15 cellular contexts compared by ENCODE assay signal in the genomic region with DNA sequence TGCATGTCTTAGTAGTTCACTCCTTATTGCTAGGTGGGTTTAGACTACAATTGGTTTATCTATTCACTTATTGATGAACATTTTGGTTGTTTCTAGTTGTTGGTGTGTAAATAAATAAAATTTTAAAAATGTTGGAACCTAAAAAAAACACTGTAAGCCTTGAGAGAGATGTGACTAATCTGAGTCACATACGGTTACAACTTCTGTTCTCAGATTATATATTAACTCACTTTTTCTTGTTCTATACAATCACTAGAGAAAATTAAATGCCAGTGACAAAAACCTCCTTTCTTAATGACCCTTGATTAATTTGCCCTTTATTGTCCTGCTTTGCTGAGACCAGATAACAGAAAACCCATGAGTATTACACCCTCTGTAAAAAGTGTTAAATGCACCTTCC. TPM values are rescaled to one million over a fixed set of nuclear protein-coding genes. Genes with fewer than 3 reads are reported as not detected.
A peak's percentile ranks its signal among the peaks of the same experiment; 100 is the strongest.
DNase-seq lines count a peak whose midpoint lies in the region; ATAC-seq and TF ChIP-seq lines count a peak whose summit lies in the region.
"Had no signal": no experiment of that assay in that cellular context is flagged by ENCODE, and none has a peak within 500 bp of the region (broad histone marks: within the 10 kb centered on the region; RNA-seq: fewer than 3 reads in every experiment).

No MANE protein-coding gene starts in this region.

- no peak overlapping the region for H3K27ac ChIP-seq in CD8-positive, alpha-beta T cell (ENCODE audit: low read depth, low read length)
- peak overlapping the region in 1 of 2 donors; percentile 24 for H3K27ac ChIP-seq in ascending aorta

- peak overlapping the region; percentile 33 for H3K4me3 Mint-ChIP-seq in T-helper 1 cell treated with Interleukin-12 subunit alpha and Interleukin-12 subunit beta and Interleukin-4 antibody, amounts not matched to agents 30 μg/mL and 1 μg/mL, for 36 hours
- peak overlapping the region; percentile 19 for H3K4me3 Mint-ChIP-seq in CD8-positive, alpha-beta T cell
- H3K4me3 Mint-ChIP-seq in WTC11 = peak overlapping the region; percentile 48
- peak overlapping the region; percentile 45 for H3K4me3 Mint-ChIP-seq in natural killer cell treated with Interleukin-12 subunit alpha and Interleukin-12 subunit beta and Interleukin-15 and Interleukin-18, amount 100 ng/mL, for 72 hours

- H3K36me3 ChIP-seq in CD8-positive, alpha-beta T cell (ENCODE audit: insufficient read depth, low read length) = peaks cover 5% of the 10 kb centered on the region
- H3K36me3 ChIP-seq in ascending aorta = peaks cover 5 to 6% of the 10 kb centered on the region in 2 donors

- peaks cover 16% of the 10 kb centered on the region for H3K36me3 Mint-ChIP-seq in T-helper 1 cell treated with Interleukin-12 subunit alpha and Interleukin-12 subunit beta and Interleukin-4 antibody, amounts not matched to agents 30 μg/mL and 1 μg/mL, for 36 hours (ENCODE audit: low read depth)
- H3K36me3 Mint-ChIP-seq in CD8-positive, alpha-beta T cell = peaks cover 17% of the 10 kb centered on the region
- H3K36me3 Mint-ChIP-seq in WTC11 = peaks cover 9% of the 10 kb centered on the region
- peaks cover 17% of the 10 kb centered on the region for H3K36me3 Mint-ChIP-seq in natural killer cell treated with Interleukin-12 subunit alpha and Interleukin-12 subunit beta and Interleukin-15 and Interleukin-18, amount 100 ng/mL, for 72 hours

- H3K27ac Mint-ChIP-seq in T-helper 1 cell treated with Interleukin-12 subunit alpha and Interleukin-12 subunit beta and Interleukin-4 antibody, amounts not matched to agents 30 μg/mL and 1 μg/mL, for 36 hours = no peak overlapping the region
- no peak overlapping the region for H3K27ac Mint-ChIP-seq in CD8-positive, alpha-beta T cell
- H3K27ac Mint-ChIP-seq in WTC11 = no peak overlapping the region
- peak overlapping the region; percentile 11 to 60 for H3K27ac Mint-ChIP-seq in natural killer cell treated with Interleukin-12 subunit alpha and Interleukin-12 subunit beta and Interleukin-15 and Interleukin-18, amount 100 ng/mL, for 72 hours

- H3K4me1 ChIP-seq in CD8-positive, alpha-beta T cell (ENCODE audit: insufficient read depth, low read length) = peaks cover 22% of the 10 kb centered on the region
- peaks cover 0 to 24% of the 10 kb centered on the region in 2 donors for H3K4me1 ChIP-seq in ascending aorta

- DNase-seq in T-helper 1 cell (no peak), WTC11 (ENCODE audit: low spot score) (no peak), left lobe of liver (ENCODE audit: low spot score) (no peak), pons (ENCODE audit: low spot score) (no peak), ascending aorta (ENCODE audit: low spot score in 2 of 2) (no peak)
- no peak for DNase-seq in CD8-positive, alpha-beta T cell
- DNase-seq in natural killer cell treated with Interleukin-12 subunit alpha and Interleukin-12 subunit beta and Interleukin-15 and Interleukin-18, amount 100 ng/mL, for 72 hours (ENCODE audit: low spot score) = no peak
- DNase-seq: GDM1, H7, mesendoderm, NCI-H2029, NCI-H526, small intestine, transverse colon had no signal

- no peaks in the 10 kb centered on the region for H3K27me3 Mint-ChIP-seq in T-helper 1 cell treated with Interleukin-12 subunit alpha and Interleukin-12 subunit beta and Interleukin-4 antibody, amounts not matched to agents 30 μg/mL and 1 μg/mL, for 36 hours (ENCODE audit: low read depth)
- H3K27me3 Mint-ChIP-seq in CD8-positive, alpha-beta T cell (ENCODE audit: low read depth) = no peaks in the 10 kb centered on the region
- no peaks in the 10 kb centered on the region for H3K27me3 Mint-ChIP-seq in WTC11 (ENCODE audit: low read depth)
- H3K27me3 Mint-ChIP-seq in natural killer cell treated with Interleukin-12 subunit alpha and Interleukin-12 subunit beta and Interleukin-15 and Interleukin-18, amount 100 ng/mL, for 72 hours = no peaks in the 10 kb centered on the region

- no peaks in the 10 kb centered on the region for H3K9me3 Mint-ChIP-seq in T-helper 1 cell treated with Interleukin-12 subunit alpha and Interleukin-12 subunit beta and Interleukin-4 antibody, amounts not matched to agents 30 μg/mL and 1 μg/mL, for 36 hours
- H3K9me3 Mint-ChIP-seq in CD8-positive, alpha-beta T cell = no peaks in the 10 kb centered on the region
- no peaks in the 10 kb centered on the region for H3K9me3 Mint-ChIP-seq in WTC11
- H3K9me3 Mint-ChIP-seq in natural killer cell treated with Interleukin-12 subunit alpha and Interleukin-12 subunit beta and Interleukin-15 and Interleukin-18, amount 100 ng/mL, for 72 hours = no peaks in the 10 kb centered on the region

- ATAC-seq in CD8-positive, alpha-beta T cell = no peak
- ATAC-seq in WTC11 (no peak), left lobe of liver (no peak)
- no peak for ATAC-seq in natural killer cell treated with Interleukin-12 subunit alpha and Interleukin-12 subunit beta and Interleukin-15 and Interleukin-18, amount 100 ng/mL, for 72 hours

- intact Hi-C loops in CD8-positive, alpha-beta T cell (cut with DNase I, micrococcal nuclease) = no loop called here
- intact Hi-C loops in ascending aorta (cut with DNase I) = no loop called here

- H3K4me1 Mint-ChIP-seq in T-helper 1 cell treated with Interleukin-12 subunit alpha and Interleukin-12 subunit beta and Interleukin-4 antibody, amounts not matched to agents 30 μg/mL and 1 μg/mL, for 36 hours (ENCODE audit: low read depth) = peaks cover 27% of the 10 kb centered on the region
- H3K4me1 Mint-ChIP-seq in CD8-positive, alpha-beta T cell (ENCODE audit: low read depth) = peaks cover 30% of the 10 kb centered on the region
- peaks cover 24% of the 10 kb centered on the region for H3K4me1 Mint-ChIP-seq in WTC11
- H3K4me1 Mint-ChIP-seq in natural killer cell treated with Interleukin-12 subunit alpha and Interleukin-12 subunit beta and Interleukin-15 and Interleukin-18, amount 100 ng/mL, for 72 hours (ENCODE audit: low read depth in 2 of 2) = peaks cover 24 to 31% of the 10 kb centered on the region in 2 donors

- CTCF ChIA-PET in CD8-positive, alpha-beta T cell (lab: Charles Lee) = no interaction called here
- CTCF ChIA-PET in WTC11 (lab: Charles Lee) = no interaction called here

- no peaks in the 10 kb centered on the region for H3K9me3 ChIP-seq in CD8-positive, alpha-beta T cell (ENCODE audit: low read length)
- no peaks in the 10 kb centered on the region for H3K9me3 ChIP-seq in ascending aorta
- H3K9me3 ChIP-seq: transverse colon had no signal

- POLR2A ChIA-PET in CD8-positive, alpha-beta T cell (lab: Charles Lee) = interaction anchor here (2.0 kb wide), 1 partner anchor 29 kb away, joined by 7 read pairs; no protein-coding TSS in a partner anchor
- POLR2A ChIA-PET in WTC11 (lab: Charles Lee) = no interaction called here

- H3K27me3 ChIP-seq in CD8-positive, alpha-beta T cell (ENCODE audit: insufficient read depth, low read length) = no peaks in the 10 kb centered on the region
- no peaks in the 10 kb centered on the region for H3K27me3 ChIP-seq in ascending aorta
- H3K27me3 ChIP-seq: transverse colon had no signal

- no peak overlapping the region for H3K4me3 ChIP-seq in CD8-positive, alpha-beta T cell (ENCODE audit: low read depth, low read length)
- no peak overlapping the region for H3K4me3 ChIP-seq in ascending aorta
- H3K4me3 ChIP-seq: transverse colon had no signal

- TF ChIP-seq CTCF in CD8-positive, alpha-beta T cell (IDR thresholded peaks at IDR 0.05) = no peak
- TF ChIP-seq CTCF in WTC11 (IDR thresholded peaks at IDR 0.05) (no peak), ascending aorta (IDR thresholded peaks at IDR 0.05) (no peak)

TF ChIP-seq in WTC11, 78 proteins besides CTCF, POLR2A, EP300 and RAD21:
- TF ChIP-seq TEAD4 (CRISPR knock-in tag; IDR thresholded peaks at IDR 0.05) (no peak), EMX1 (CRISPR knock-in tag; IDR thresholded peaks at IDR 0.05) (no peak), HMGA2 (CRISPR knock-in tag; IDR thresholded peaks at IDR 0.05) (no peak), ZNF219 (CRISPR knock-in tag; IDR thresholded peaks at IDR 0.05; ENCODE audit: borderline replicate concordance) (no peak)
- TF ChIP-seq, protein P1, sequence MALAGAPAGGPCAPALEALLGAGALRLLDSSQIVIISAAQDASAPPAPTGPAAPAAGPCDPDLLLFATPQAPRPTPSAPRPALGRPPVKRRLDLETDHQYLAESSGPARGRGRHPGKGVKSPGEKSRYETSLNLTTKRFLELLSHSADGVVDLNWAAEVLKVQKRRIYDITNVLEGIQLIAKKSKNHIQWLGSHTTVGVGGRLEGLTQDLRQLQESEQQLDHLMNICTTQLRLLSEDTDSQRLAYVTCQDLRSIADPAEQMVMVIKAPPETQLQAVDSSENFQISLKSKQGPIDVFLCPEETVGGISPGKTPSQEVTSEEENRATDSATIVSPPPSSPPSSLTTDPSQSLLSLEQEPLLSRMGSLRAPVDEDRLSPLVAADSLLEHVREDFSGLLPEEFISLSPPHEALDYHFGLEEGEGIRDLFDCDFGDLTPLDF (CRISPR knock-in tag; IDR thresholded peaks at IDR 0.05) = no peak
- TF ChIP-seq, protein P2, sequence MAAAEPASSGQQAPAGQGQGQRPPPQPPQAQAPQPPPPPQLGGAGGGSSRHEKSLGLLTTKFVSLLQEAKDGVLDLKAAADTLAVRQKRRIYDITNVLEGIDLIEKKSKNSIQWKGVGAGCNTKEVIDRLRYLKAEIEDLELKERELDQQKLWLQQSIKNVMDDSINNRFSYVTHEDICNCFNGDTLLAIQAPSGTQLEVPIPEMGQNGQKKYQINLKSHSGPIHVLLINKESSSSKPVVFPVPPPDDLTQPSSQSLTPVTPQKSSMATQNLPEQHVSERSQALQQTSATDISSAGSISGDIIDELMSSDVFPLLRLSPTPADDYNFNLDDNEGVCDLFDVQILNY (CRISPR knock-in tag; IDR thresholded peaks at IDR 0.05) = no peak

RNA-seq across cellular contexts. Expression of a gene that starts 7.1 kb away (rescaled TPM):
- 10 to 100 TPM; 30.5 to 36.8 TPM for total RNA-seq in CD8-positive, alpha-beta T cell
- total RNA-seq in WTC11 (2021) (28.1 to 33.0 TPM (median 32.6 TPM) in 3 replicates), left lobe of liver (7.0 TPM), ascending aorta (11.8 TPM)
- total RNA-seq in natural killer cell treated with Interleukin-12 subunit alpha and Interleukin-12 subunit beta and Interleukin-15 and Interleukin-18, amount 100 ng/mL, for 72 hours = 10 to 100 TPM; 50.8 to 55.2 TPM

RNA-seq across cellular contexts. Expression of a gene that starts 28.4 kb away (rescaled TPM):
- total RNA-seq in CD8-positive, alpha-beta T cell = 100 to 1,000 TPM; 173 to 179 TPM
- total RNA-seq in WTC11 (2021) (711 to 864 TPM (median 761 TPM) in 3 replicates), left lobe of liver (617 TPM), ascending aorta (250 TPM)
- total RNA-seq in natural killer cell treated with Interleukin-12 subunit alpha and Interleukin-12 subunit beta and Interleukin-15 and Interleukin-18, amount 100 ng/mL, for 72 hours = 100 to 1,000 TPM; 621 to 706 TPM

Comparison
In these comparisons a context has a peak if more than half of its experiments do, and no peak if none do; other contexts are left out.
1. H3K27ac Mint-ChIP-seq: peak in natural killer cell treated with Interleukin-12 subunit alpha and Interleukin-12 subunit beta and Interleukin-15 and Interleukin-18, amount 100 ng/mL, for 72 hours (2 of 2); none in T-helper 1 cell treated with Interleukin-12 subunit alpha and Interleukin-12 subunit beta and Interleukin-4 antibody, amounts not matched to agents 30 μg/mL and 1 μg/mL, for 36 hours (single experiment), CD8-positive, alpha-beta T cell (single experiment) and WTC11 (single experiment).
2. Peak in every context shown above with its lines, with median percentiles within 50 percentile points of each other: H3K4me3 Mint-ChIP-seq.